In genomic region chr6:142592876-142593275, GRCh38 we compare ENCODE assay signal across 1 cellular context.
TF ChIP-seq lines count a peak whose summit lies in the region.

No MANE protein-coding gene starts in this region.

TF ChIP-seq in SK-N-SH, 30 proteins besides CTCF, POLR2A, EP300 and RAD21 (continued from another document):
- TF ChIP-seq PBX3 (IDR thresholded peaks at IDR 0.05), result peak; percentile 72
- no peak for TF ChIP-seq MAX (IDR thresholded peaks at IDR 0.05; ENCODE audit: low read depth)
- TF ChIP-seq GATA2 (CRISPR knock-in tag; IDR thresholded peaks at IDR 0.05), result no peak
